14 cellular contexts compared by ENCODE assay signal in genomic region chr22:37334461-37334858, GRCh38. TPM values are rescaled to one million over a fixed set of nuclear protein-coding genes. Genes with fewer than 3 reads are reported as not detected.
DNase-seq lines count a peak whose midpoint lies in the region; TF ChIP-seq lines count a peak whose summit lies in the region.
"Had no signal": no experiment of that assay in that cellular context is flagged by ENCODE, and none has a peak within 500 bp of the region (broad histone marks: within the 10 kb centered on the region; RNA-seq: fewer than 3 reads in every experiment).

No MANE protein-coding gene starts in this region.

- peak overlapping the region in 1 of 2 donors; percentile 55 for H3K4me3 ChIP-seq in neuronal stem cell (ENCODE audit: low read length in 2 of 2)
- no peak overlapping the region for H3K4me3 ChIP-seq in brain microvascular endothelial cell (ENCODE audit: low read depth, low read length)
- no peak overlapping the region for H3K4me3 ChIP-seq in sigmoid colon
- H3K4me3 ChIP-seq: cardiac muscle cell, left ventricle myocardium inferior had no signal

- H3K27me3 ChIP-seq in neuronal stem cell (ENCODE audit: control insufficient read depth in 3 of 3, insufficient read depth in 3 of 3, low read depth in 1 of 3, low read length in 3 of 3) (peaks cover 0 to 86% (median 26%) of the 10 kb centered on the region in 3 experiments), brain microvascular endothelial cell (replicated peaks) (peaks cover 11% of the 10 kb centered on the region), sigmoid colon (peaks cover 32 to 95% (median 68%) of the 10 kb centered on the region in 3 donors)

- no peak for TF ChIP-seq POLR2A in sigmoid colon (IDR thresholded peaks at IDR 0.05)

- no peak overlapping the region for H3K9ac ChIP-seq in neuronal stem cell (ENCODE audit: low read depth, low read length, poor library complexity)

- peak overlapping the region; percentile 14 for H3K23ac ChIP-seq in neuronal stem cell (ENCODE audit: low read depth, low read length, poor library complexity)

- TF ChIP-seq CTCF in glutamatergic neuron (IDR thresholded peaks at IDR 0.05; ENCODE audit: partially characterized antibody, unreplicated experiment) (no peak), brain microvascular endothelial cell (IDR thresholded peaks at IDR 0.05; ENCODE audit: low read depth, low read length, missing control alignments) (no peak), sigmoid colon (IDR thresholded peaks at IDR 0.05) (no peak)

- H3K27ac Mint-ChIP-seq in glutamatergic neuron (ENCODE audit: unreplicated experiment), result no peak overlapping the region
- H3K27ac Mint-ChIP-seq: activated naive CD8-positive, alpha-beta T cell treated with anti-CD3 and anti-CD28 coated beads for 36 hours had no signal

- H3K27me3 Mint-ChIP-seq in glutamatergic neuron (ENCODE audit: unreplicated experiment), result peaks cover 8% of the 10 kb centered on the region

- H2BK5ac ChIP-seq in neuronal stem cell (ENCODE audit: low read length), result no peak overlapping the region

- no peak overlapping the region for H2BK12ac ChIP-seq in neuronal stem cell (ENCODE audit: low read length)

- H3K9me3 ChIP-seq in neuronal stem cell (replicated peaks in 1 of 2; ENCODE audit: control insufficient read depth in 2 of 2, insufficient read depth in 1 of 2, low read depth in 1 of 2, low read length in 2 of 2) (no peaks in the 10 kb centered on the region), sigmoid colon (no peaks in the 10 kb centered on the region)
- H3K9me3 ChIP-seq: left ventricle myocardium inferior had no signal

- H4K8ac ChIP-seq in neuronal stem cell (ENCODE audit: low read depth, low read length), result no peak overlapping the region

- H4K91ac ChIP-seq in neuronal stem cell (ENCODE audit: low read depth, low read length, poor library complexity), result no peak overlapping the region

- H3K36me3 ChIP-seq in neuronal stem cell (replicated peaks in 1 of 2; ENCODE audit: control insufficient read depth in 2 of 2, insufficient read depth in 2 of 2, low read length in 2 of 2) (no peaks in the 10 kb centered on the region), brain microvascular endothelial cell (replicated peaks) (no peaks in the 10 kb centered on the region), sigmoid colon (no peaks in the 10 kb centered on the region)
- H3K36me3 ChIP-seq: cardiac muscle cell, left ventricle myocardium inferior had no signal

- H2BK120ac ChIP-seq in neuronal stem cell (ENCODE audit: low read depth, low read length), result no peak overlapping the region

- peak overlapping the region; percentile 83 for H3K18ac ChIP-seq in neuronal stem cell (ENCODE audit: low read length)

- H3K4ac ChIP-seq in neuronal stem cell (ENCODE audit: low read length), result peak overlapping the region; percentile 4

- H3K9me3 Mint-ChIP-seq in glutamatergic neuron (ENCODE audit: unreplicated experiment), result peaks cover 10% of the 10 kb centered on the region
- H3K9me3 Mint-ChIP-seq: activated naive CD8-positive, alpha-beta T cell treated with anti-CD3 and anti-CD28 coated beads for 36 hours had no signal

- H3K27ac ChIP-seq in neuronal stem cell (replicated peaks; ENCODE audit: low read length) (no peak overlapping the region), brain microvascular endothelial cell (no peak overlapping the region), sigmoid colon (no peak overlapping the region)
- H3K27ac ChIP-seq: cardiac muscle cell, left ventricle myocardium inferior had no signal

- peaks cover 34% of the 10 kb centered on the region for H3K4me1 Mint-ChIP-seq in glutamatergic neuron (ENCODE audit: low read depth, unreplicated experiment)

- H3K14ac ChIP-seq in neuronal stem cell (ENCODE audit: low read length), result no peak overlapping the region

- WGBS in neuronal stem cell (ENCODE audit: extremely low coverage in 2 of 2, insufficient read length in 2 of 2, insufficient replicate concordance in 1 of 2), 2 donors, result no CpG with 5 or more reads among the region's 42 CpGs
- WGBS in sigmoid colon, 2 donors, result 3 to 4% methylated on average over 42 of the region's 42 CpGs

- no peaks in the 10 kb centered on the region for H3K36me3 Mint-ChIP-seq in glutamatergic neuron (ENCODE audit: unreplicated experiment)
- H3K36me3 Mint-ChIP-seq: activated naive CD8-positive, alpha-beta T cell treated with anti-CD3 and anti-CD28 coated beads for 36 hours had no signal

- H3K4me1 ChIP-seq in neuronal stem cell (ENCODE audit: control insufficient read depth in 2 of 2, insufficient read depth in 1 of 2, low read depth in 1 of 2, low read length in 2 of 2), result peaks cover 6 to 18% of the 10 kb centered on the region in 2 donors
- H3K4me1 ChIP-seq in sigmoid colon, result peaks cover 0 to 9% (median 0%) of the 10 kb centered on the region in 4 donors

- in situ Hi-C loops in brain microvascular endothelial cell (cut with HindIII; ENCODE audit: low pct_ligation_motif_present, low sequenced_read_pairs), result no loop called here

- intact Hi-C loops in sigmoid colon (cut with DNase I), result no loop called here

- no peak overlapping the region for H3K4me3 Mint-ChIP-seq in glutamatergic neuron (ENCODE audit: unreplicated experiment)

- no peak overlapping the region for H2BK15ac ChIP-seq in neuronal stem cell (ENCODE audit: low read length)

- DNase-seq in NCI-H748 (lab: John Stamatoyannopoulos, UW; ENCODE audit: unreplicated experiment), result peak; percentile 13
- no peak for DNase-seq in NCI-H748 treated with DMSO at 0.1 percent for 48 hours (lab: John Stamatoyannopoulos, UW)
- peak; percentile 75 for DNase-seq in NCI-H2171 treated with DMSO at 0.1 percent for 48 hours (lab: John Stamatoyannopoulos, UW)
- peak; percentile 39 for DNase-seq in glutamatergic neuron
- no peak for DNase-seq in neuronal stem cell (ENCODE audit: low spot score)
- no peak for DNase-seq in stimulated activated CD4-positive, alpha-beta T cell treated with anti-CD3 and anti-CD28 coated beads, Interleukin-1b, Interleukin-23, amount 100 ng/mL, for 48 hours
- DNase-seq in brain microvascular endothelial cell, result no peak
- DNase-seq in sigmoid colon, result no peak
- DNase-seq: activated CD4-positive, alpha-beta T cell treated with anti-CD3 and anti-CD28 coated beads, Interleukin-2, amount 50 U/mL, for 1 hour; activated naive CD8-positive, alpha-beta T cell treated with anti-CD3 and anti-CD28 coated beads for 36 hours; activated T-cell treated with anti-CD3 and anti-CD28 coated beads for 4 hours; left ventricle myocardium inferior; NCI-H1694 treated with DMSO at 0.1 percent for 48 hours had no signal

- peak overlapping the region; percentile 40 for H2AK5ac ChIP-seq in neuronal stem cell (ENCODE audit: low read depth, low read length)

- H2AFZ ChIP-seq in neuronal stem cell (ENCODE audit: low read length), result no peak overlapping the region

- peak overlapping the region; percentile 45 for H3K4me2 ChIP-seq in neuronal stem cell (ENCODE audit: insufficient read depth, low read length, poor library complexity, severe bottlenecking)

- TF ChIP-seq EP300 in sigmoid colon (IDR thresholded peaks at IDR 0.05), result no peak

- H3K79me1 ChIP-seq in neuronal stem cell (ENCODE audit: low read depth, low read length), result peaks cover 2% of the 10 kb centered on the region

RNA-seq across cellular contexts. Expression of gene CYTH4, which starts 52.2 kb away (rescaled TPM):
- total RNA-seq in glutamatergic neuron (ENCODE audit: unreplicated experiment) (not detected), sigmoid colon (10 to 100 TPM in 1 of 4 donors, 1 to 10 TPM in 3; 6.1 to 22.0 (median 8.0) TPM)
- not detected for polyA plus RNA-seq in neuronal stem cell (2013, experiment 1 of 2)
- polyA plus RNA-seq in neuronal stem cell (2013, experiment 2 of 2), result not detected
- 10 to 100 TPM in 1 of 3 donors, 1 to 10 TPM in 2; 4.2 to 18.8 (median 5.1) TPM for polyA plus RNA-seq in sigmoid colon
- total RNA-seq: cardiac muscle cell had no signal
- polyA plus RNA-seq: cardiac muscle cell had no signal

Comparison
In these comparisons a context has a peak if more than half of its experiments do, and no peak if none do; other contexts are left out.
1. DNase-seq: peak in NCI-H748 (single experiment), NCI-H2171 treated with DMSO at 0.1 percent for 48 hours (single experiment) and glutamatergic neuron (single experiment); none in NCI-H748 treated with DMSO at 0.1 percent for 48 hours (single experiment), neuronal stem cell (single experiment), stimulated activated CD4-positive, alpha-beta T cell treated with anti-CD3 and anti-CD28 coated beads, Interleukin-1b, Interleukin-23, amount 100 ng/mL, for 48 hours (single experiment), brain microvascular endothelial cell (single experiment) and sigmoid colon (single experiment).